In the genomic region with DNA sequence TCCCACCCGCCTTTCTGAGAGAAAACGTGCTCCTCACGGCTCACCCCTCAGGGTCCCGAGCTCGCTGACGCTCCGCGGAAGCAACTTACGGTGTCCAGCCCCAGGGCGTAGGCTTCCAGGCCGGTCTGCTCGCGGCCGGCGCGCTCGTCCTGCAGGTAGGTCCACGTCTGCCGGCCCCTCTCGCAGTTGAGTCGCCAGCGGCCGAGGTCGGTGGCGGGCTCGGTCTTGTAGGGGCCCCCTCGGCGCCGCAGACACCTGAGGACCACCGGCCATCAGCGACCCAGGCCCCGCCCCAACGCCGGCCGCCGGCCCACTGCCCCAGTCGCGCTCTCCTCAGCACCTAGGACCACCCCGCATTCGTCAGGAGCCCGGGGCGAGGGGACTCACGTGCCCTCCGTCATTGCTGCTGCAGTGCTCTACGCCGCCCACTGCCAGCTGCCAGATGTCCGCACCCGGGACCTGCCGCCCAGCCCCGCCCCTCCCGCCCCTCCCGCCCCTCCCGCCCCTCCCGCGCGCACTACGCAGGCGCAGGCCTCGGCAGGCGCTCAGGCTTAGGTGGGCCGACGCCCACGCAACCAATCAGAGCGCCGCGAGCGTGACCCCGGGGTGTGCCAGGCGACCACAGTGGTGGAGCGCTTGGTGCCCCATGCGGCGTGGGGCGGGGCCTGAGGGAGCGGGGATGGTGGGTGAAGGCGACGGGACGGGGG, we compare ENCODE assay signal across 1 cellular context.
TF ChIP-seq lines count a peak whose summit lies in the region.

A gene (minus strand): TSS at position 430 of the 707 bp plus-strand sequence. CDS start 29 bp downstream, at position 401.

TF ChIP-seq in HEK293, 187 proteins besides CTCF, POLR2A, EP300 and RAD21 (continued from another document):
- TF ChIP-seq, protein P1, sequence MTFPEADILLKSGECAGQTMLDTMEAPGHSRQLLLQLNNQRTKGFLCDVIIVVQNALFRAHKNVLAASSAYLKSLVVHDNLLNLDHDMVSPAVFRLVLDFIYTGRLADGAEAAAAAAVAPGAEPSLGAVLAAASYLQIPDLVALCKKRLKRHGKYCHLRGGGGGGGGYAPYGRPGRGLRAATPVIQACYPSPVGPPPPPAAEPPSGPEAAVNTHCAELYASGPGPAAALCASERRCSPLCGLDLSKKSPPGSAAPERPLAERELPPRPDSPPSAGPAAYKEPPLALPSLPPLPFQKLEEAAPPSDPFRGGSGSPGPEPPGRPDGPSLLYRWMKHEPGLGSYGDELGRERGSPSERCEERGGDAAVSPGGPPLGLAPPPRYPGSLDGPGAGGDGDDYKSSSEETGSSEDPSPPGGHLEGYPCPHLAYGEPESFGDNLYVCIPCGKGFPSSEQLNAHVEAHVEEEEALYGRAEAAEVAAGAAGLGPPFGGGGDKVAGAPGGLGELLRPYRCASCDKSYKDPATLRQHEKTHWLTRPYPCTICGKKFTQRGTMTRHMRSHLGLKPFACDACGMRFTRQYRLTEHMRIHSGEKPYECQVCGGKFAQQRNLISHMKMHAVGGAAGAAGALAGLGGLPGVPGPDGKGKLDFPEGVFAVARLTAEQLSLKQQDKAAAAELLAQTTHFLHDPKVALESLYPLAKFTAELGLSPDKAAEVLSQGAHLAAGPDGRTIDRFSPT (tag by site-specific recombination; IDR thresholded peaks at IDR 0.05): no peak
- TF ChIP-seq, protein P2, sequence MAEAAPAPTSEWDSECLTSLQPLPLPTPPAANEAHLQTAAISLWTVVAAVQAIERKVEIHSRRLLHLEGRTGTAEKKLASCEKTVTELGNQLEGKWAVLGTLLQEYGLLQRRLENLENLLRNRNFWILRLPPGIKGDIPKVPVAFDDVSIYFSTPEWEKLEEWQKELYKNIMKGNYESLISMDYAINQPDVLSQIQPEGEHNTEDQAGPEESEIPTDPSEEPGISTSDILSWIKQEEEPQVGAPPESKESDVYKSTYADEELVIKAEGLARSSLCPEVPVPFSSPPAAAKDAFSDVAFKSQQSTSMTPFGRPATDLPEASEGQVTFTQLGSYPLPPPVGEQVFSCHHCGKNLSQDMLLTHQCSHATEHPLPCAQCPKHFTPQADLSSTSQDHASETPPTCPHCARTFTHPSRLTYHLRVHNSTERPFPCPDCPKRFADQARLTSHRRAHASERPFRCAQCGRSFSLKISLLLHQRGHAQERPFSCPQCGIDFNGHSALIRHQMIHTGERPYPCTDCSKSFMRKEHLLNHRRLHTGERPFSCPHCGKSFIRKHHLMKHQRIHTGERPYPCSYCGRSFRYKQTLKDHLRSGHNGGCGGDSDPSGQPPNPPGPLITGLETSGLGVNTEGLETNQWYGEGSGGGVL (tag by site-specific recombination; IDR thresholded peaks at IDR 0.05): no peak
- TF ChIP-seq GLIS2 (tag by site-specific recombination; IDR thresholded peaks at IDR 0.05) (peak; percentile 84), EGR2 (tag by site-specific recombination; IDR thresholded peaks at IDR 0.05; ENCODE audit: low read depth) (peak; percentile 72; the same call in 1 of the 2 replicates), ZSCAN16 (tag by site-specific recombination; IDR thresholded peaks at IDR 0.05) (no peak), ZNF239 (tag by site-specific recombination; IDR thresholded peaks at IDR 0.05) (no peak), KLF10 (tag by site-specific recombination; IDR thresholded peaks at IDR 0.05) (peak; percentile 96), ZNF341 (tag by site-specific recombination; IDR thresholded peaks at IDR 0.05; ENCODE audit: low read depth) (peak; percentile 38; the same call in 1 of the 2 replicates), ZNF202 (tag by site-specific recombination; IDR thresholded peaks at IDR 0.05; ENCODE audit: borderline replicate concordance) (no peak), ZNF658 (tag by site-specific recombination; IDR thresholded peaks at IDR 0.05) (no peak), ZNF211 (tag by site-specific recombination; IDR thresholded peaks at IDR 0.05; ENCODE audit: low read depth) (no peak), BCL11B (tag by site-specific recombination; IDR thresholded peaks at IDR 0.05; ENCODE audit: low read depth) (0 out of 2 replicates have a peak, but pooled peaks have one; percentile 24), ZNF214 (tag by site-specific recombination; IDR thresholded peaks at IDR 0.05; ENCODE audit: borderline replicate concordance) (no peak), ZNF433 (tag by site-specific recombination; IDR thresholded peaks at IDR 0.05; ENCODE audit: low read depth) (no peak)
- TF ChIP-seq, protein P3, sequence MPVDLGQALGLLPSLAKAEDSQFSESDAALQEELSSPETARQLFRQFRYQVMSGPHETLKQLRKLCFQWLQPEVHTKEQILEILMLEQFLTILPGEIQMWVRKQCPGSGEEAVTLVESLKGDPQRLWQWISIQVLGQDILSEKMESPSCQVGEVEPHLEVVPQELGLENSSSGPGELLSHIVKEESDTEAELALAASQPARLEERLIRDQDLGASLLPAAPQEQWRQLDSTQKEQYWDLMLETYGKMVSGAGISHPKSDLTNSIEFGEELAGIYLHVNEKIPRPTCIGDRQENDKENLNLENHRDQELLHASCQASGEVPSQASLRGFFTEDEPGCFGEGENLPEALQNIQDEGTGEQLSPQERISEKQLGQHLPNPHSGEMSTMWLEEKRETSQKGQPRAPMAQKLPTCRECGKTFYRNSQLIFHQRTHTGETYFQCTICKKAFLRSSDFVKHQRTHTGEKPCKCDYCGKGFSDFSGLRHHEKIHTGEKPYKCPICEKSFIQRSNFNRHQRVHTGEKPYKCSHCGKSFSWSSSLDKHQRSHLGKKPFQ (tag by site-specific recombination; IDR thresholded peaks at IDR 0.05): no peak
TF ChIP-seq in HEK293: peak in this region for 51.
